19 cellular contexts compared by ENCODE assay signal in the genomic region with DNA sequence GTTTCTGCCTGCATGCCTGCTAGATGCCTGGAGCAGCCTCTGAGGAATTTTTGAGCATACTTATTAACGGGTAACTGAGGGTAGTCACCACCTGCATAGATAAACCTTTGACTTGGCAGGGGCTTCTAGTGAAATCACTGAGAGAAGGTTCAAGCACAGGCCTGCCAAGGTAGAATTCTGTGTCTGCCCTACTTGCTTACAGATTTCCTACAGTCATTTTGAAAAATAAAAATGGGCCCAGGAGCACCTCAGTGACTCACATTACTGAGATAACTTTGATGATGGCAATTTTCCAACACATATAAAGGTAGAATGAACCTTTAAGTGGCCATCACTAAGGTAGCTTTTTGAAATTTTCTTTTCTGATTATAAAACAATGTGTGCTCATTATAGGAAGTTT. TPM values are rescaled to one million over a fixed set of nuclear protein-coding genes. Genes with fewer than 3 reads are reported as not detected.
A peak's percentile ranks its signal among the peaks of the same experiment; 100 is the strongest.
DNase-seq lines count a peak whose midpoint lies in the region; ATAC-seq and TF ChIP-seq lines count a peak whose summit lies in the region.
"Had no signal": no experiment of that assay in that cellular context is flagged by ENCODE, and none has a peak within 500 bp of the region (broad histone marks: within the 10 kb centered on the region; RNA-seq: fewer than 3 reads in every experiment).

No MANE protein-coding gene starts in this region.

- ATAC-seq in activated T-cell treated with anti-CD3 and anti-CD28 coated beads, Interleukin-2, amount 50 U/mL, for 4 hours: no peak

- no peaks in the 10 kb centered on the region for H3K36me3 ChIP-seq in neutrophil

- H3K9me3 ChIP-seq in neutrophil: no peaks in the 10 kb centered on the region
- H3K9me3 ChIP-seq: BLaER1 treated with 17β-estradiol and CSF1 and Interleukin-3, amounts not matched to agents 10 nM and 100 nM had no signal

- H3K36me3 Mint-ChIP-seq in activated T-cell treated with anti-CD3 and anti-CD28 coated beads, Interleukin-2, amount 50 U/mL, for 24 hours (ENCODE audit: low read depth): peaks cover 55% of the 10 kb centered on the region
- peaks cover 19% of the 10 kb centered on the region for H3K36me3 Mint-ChIP-seq in activated T-cell treated with anti-CD3 and anti-CD28 coated beads, Interleukin-2, amount 50 U/mL, for 4 hours (ENCODE audit: insufficient read depth)
- peaks cover 10% of the 10 kb centered on the region for H3K36me3 Mint-ChIP-seq in activated naive CD8-positive, alpha-beta T cell treated with anti-CD3 and anti-CD28 coated beads for 36 hours

- H3K4me3 Mint-ChIP-seq in activated T-cell treated with anti-CD3 and anti-CD28 coated beads, Interleukin-2, amount 50 U/mL, for 24 hours: no peak overlapping the region
- no peak overlapping the region for H3K4me3 Mint-ChIP-seq in activated T-cell treated with anti-CD3 and anti-CD28 coated beads, Interleukin-2, amount 50 U/mL, for 4 hours
- no peak overlapping the region for H3K4me3 Mint-ChIP-seq in activated naive CD8-positive, alpha-beta T cell treated with anti-CD3 and anti-CD28 coated beads for 36 hours
- H3K4me3 Mint-ChIP-seq: CD4-positive, alpha-beta T cell had no signal

- no peak for DNase-seq in activated T-cell treated with anti-CD3 and anti-CD28 coated beads, Interleukin-2, amount 50 U/mL, for 24 hours
- DNase-seq in activated T-cell treated with anti-CD3 and anti-CD28 coated beads, Interleukin-2, amount 50 U/mL, for 4 hours: no peak
- DNase-seq in HL-60 (ENCODE audit: low read depth in 1 of 2, low spot score in 1 of 2): no peak
- no peak for DNase-seq in activated naive CD8-positive, alpha-beta T cell treated with anti-CD3 and anti-CD28 coated beads for 36 hours
- DNase-seq in T-helper 1 cell: no peak
- DNase-seq in effector CD4-positive, alpha-beta T cell: no peak
- DNase-seq: CD4-positive, alpha-beta T cell; NCI-H1048; NCI-H1417; NCI-H1694; NCI-H2029 treated with DMSO at 0.1 percent for 48 hours; NCI-H446 treated with DMSO at 0.1 percent for 48 hours; NCI-H526; NCI-H82; NK-92 treated with Interleukin-12 subunit alpha and Interleukin-12 subunit beta, amount 100 ng/mL, for 24 hours; RPMI8226; SHP77 had no signal

- no peak overlapping the region for H3K4me3 ChIP-seq in HL-60 (replicated peaks; ENCODE audit: insufficient read depth, low read length)
- H3K4me3 ChIP-seq in neutrophil (ENCODE audit: low read depth in 1 of 2, low read length in 1 of 2): no peak overlapping the region
- H3K4me3 ChIP-seq: BLaER1 treated with 17β-estradiol and CSF1 and Interleukin-3, amounts not matched to agents 10 nM and 100 nM had no signal

- H3K27me3 Mint-ChIP-seq in activated T-cell treated with anti-CD3 and anti-CD28 coated beads, Interleukin-2, amount 50 U/mL, for 24 hours: no peaks in the 10 kb centered on the region
- H3K27me3 Mint-ChIP-seq in activated T-cell treated with anti-CD3 and anti-CD28 coated beads, Interleukin-2, amount 50 U/mL, for 4 hours (ENCODE audit: low read depth): no peaks in the 10 kb centered on the region
- no peaks in the 10 kb centered on the region for H3K27me3 Mint-ChIP-seq in activated naive CD8-positive, alpha-beta T cell treated with anti-CD3 and anti-CD28 coated beads for 36 hours
- H3K27me3 Mint-ChIP-seq: CD4-positive, alpha-beta T cell had no signal

- H3K4me1 ChIP-seq in neutrophil (ENCODE audit: control insufficient read depth in 1 of 2, insufficient read depth in 1 of 2, low read depth in 1 of 2, low read length in 1 of 2): peaks cover 21 to 31% of the 10 kb centered on the region in 2 experiments

- H3K27ac Mint-ChIP-seq in activated T-cell treated with anti-CD3 and anti-CD28 coated beads, Interleukin-2, amount 50 U/mL, for 24 hours: peak overlapping the region; percentile 74
- peak overlapping the region; percentile 53 for H3K27ac Mint-ChIP-seq in activated naive CD8-positive, alpha-beta T cell treated with anti-CD3 and anti-CD28 coated beads for 36 hours
- H3K27ac Mint-ChIP-seq: CD4-positive, alpha-beta T cell had no signal

- H3K27ac ChIP-seq in HL-60 (replicated peaks) (peak overlapping the region; percentile 51), neutrophil (peak overlapping the region; percentile 32)
- H3K27ac ChIP-seq: BLaER1 treated with 17β-estradiol and CSF1 and Interleukin-3, amounts not matched to agents 10 nM and 100 nM had no signal

- no peak for TF ChIP-seq CTCF in HL-60 (IDR thresholded peaks at IDR 0.05; ENCODE audit: insufficient read depth, low read length)
- TF ChIP-seq CTCF in neutrophil (IDR thresholded peaks at IDR 0.05): no peak

- H3K27me3 ChIP-seq in HL-60 (ENCODE audit: insufficient read depth, poor library complexity, severe bottlenecking): no peaks in the 10 kb centered on the region
- H3K27me3 ChIP-seq in neutrophil: no peaks in the 10 kb centered on the region
- H3K27me3 ChIP-seq: BLaER1 treated with 17β-estradiol and CSF1 and Interleukin-3, amounts not matched to agents 10 nM and 100 nM had no signal

- H3K9me3 Mint-ChIP-seq in activated T-cell treated with anti-CD3 and anti-CD28 coated beads, Interleukin-2, amount 50 U/mL, for 24 hours: no peaks in the 10 kb centered on the region
- H3K9me3 Mint-ChIP-seq in activated T-cell treated with anti-CD3 and anti-CD28 coated beads, Interleukin-2, amount 50 U/mL, for 4 hours: no peaks in the 10 kb centered on the region
- no peaks in the 10 kb centered on the region for H3K9me3 Mint-ChIP-seq in activated naive CD8-positive, alpha-beta T cell treated with anti-CD3 and anti-CD28 coated beads for 36 hours
- H3K9me3 Mint-ChIP-seq: CD4-positive, alpha-beta T cell had no signal

- peaks cover 12% of the 10 kb centered on the region for H3K4me1 Mint-ChIP-seq in activated T-cell treated with anti-CD3 and anti-CD28 coated beads, Interleukin-2, amount 50 U/mL, for 24 hours (ENCODE audit: low read depth)
- peaks cover 7% of the 10 kb centered on the region for H3K4me1 Mint-ChIP-seq in activated T-cell treated with anti-CD3 and anti-CD28 coated beads, Interleukin-2, amount 50 U/mL, for 4 hours (ENCODE audit: low read depth)
- H3K4me1 Mint-ChIP-seq in activated naive CD8-positive, alpha-beta T cell treated with anti-CD3 and anti-CD28 coated beads for 36 hours: peaks cover 7% of the 10 kb centered on the region

RNA-seq across cellular contexts. Expression of gene CRTAP, which starts 10.8 kb away (rescaled TPM):
- total RNA-seq in activated T-cell treated with anti-CD3 and anti-CD28 coated beads, Interleukin-2, amount 50 U/mL, for 4 hours: 10 to 100 TPM; 16.3 to 21.9 (median 21.7) TPM
- 10 to 100 TPM; 31.7 to 34.2 TPM for total RNA-seq in activated naive CD8-positive, alpha-beta T cell treated with anti-CD3 and anti-CD28 coated beads for 36 hours

RNA-seq across cellular contexts. Expression of gene GLB1, which starts 27.7 kb away (rescaled TPM):
- 10 to 100 TPM; 25.1 to 37.7 (median 34.2) TPM for total RNA-seq in activated T-cell treated with anti-CD3 and anti-CD28 coated beads, Interleukin-2, amount 50 U/mL, for 4 hours
- total RNA-seq in activated naive CD8-positive, alpha-beta T cell treated with anti-CD3 and anti-CD28 coated beads for 36 hours: 10 to 100 TPM; 36.4 to 37.2 TPM

RNA-seq across cellular contexts. Expression of gene TMPPE, which starts 27.7 kb away (rescaled TPM):
- 10 to 100 TPM; 11.5 to 14.5 (median 11.6) TPM for total RNA-seq in activated T-cell treated with anti-CD3 and anti-CD28 coated beads, Interleukin-2, amount 50 U/mL, for 4 hours
- total RNA-seq in activated naive CD8-positive, alpha-beta T cell treated with anti-CD3 and anti-CD28 coated beads for 36 hours: 1 to 10 TPM; 7.0 to 8.1 TPM
